Comparison of ENCODE assay signal across 8 cellular contexts in the genomic region with DNA sequence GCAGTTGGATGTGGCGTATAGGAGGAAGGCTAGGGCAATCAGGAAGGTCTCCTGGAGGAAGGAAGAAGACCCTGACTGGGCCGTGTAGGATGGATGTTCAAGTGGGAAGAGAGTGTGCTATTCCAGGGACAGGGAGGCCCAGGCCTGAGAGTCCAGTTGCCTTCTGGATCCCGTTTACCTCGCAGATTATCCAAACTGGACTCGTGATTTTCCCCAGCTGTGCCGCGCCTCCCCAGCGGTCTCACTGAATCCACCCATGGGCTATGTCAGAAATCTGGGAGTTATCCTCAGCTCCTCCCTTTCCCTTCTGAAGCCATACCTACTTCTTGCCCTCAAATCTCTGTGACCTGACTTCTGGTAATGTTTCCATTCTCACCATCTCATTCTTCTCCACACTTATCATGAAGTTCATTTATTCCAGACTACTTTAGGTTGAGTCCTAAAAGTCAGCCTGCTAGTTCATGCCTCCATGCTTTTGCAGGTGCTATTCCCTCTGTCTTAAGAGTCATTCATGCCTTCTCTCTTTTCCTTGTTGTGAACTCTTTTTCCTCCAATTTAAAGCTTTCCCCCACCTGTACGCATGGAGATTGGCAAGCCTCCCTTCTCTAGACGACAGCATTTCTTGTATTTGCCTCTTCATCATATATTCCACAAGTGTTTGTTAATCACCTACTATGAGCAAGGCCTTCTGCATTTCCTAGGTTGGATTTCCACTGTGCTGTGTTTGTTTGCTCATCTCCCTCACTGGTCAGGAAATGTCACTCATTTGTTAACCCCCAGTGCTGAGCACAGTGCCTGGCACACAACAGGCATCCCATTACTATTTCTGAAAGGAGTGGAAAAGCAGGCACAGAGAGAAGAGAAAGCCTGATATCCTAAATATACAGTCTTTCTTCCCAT. TPM values are rescaled to one million over a fixed set of nuclear protein-coding genes. Genes with fewer than 3 reads are reported as not detected.
DNase-seq lines count a peak whose midpoint lies in the region; ATAC-seq and TF ChIP-seq lines count a peak whose summit lies in the region.

No MANE protein-coding gene starts in this region.

- peaks cover 30% of the 10 kb centered on the region for H3K4me1 Mint-ChIP-seq in activated CD4-positive, alpha-beta memory T cell treated with anti-CD3 and anti-CD28 coated beads, Interleukin-2, amount 10 ng/mL, durations not matched to agents 7 days and 5 days

- H3K4me3 ChIP-seq in smooth muscle cell = peak overlapping the region; percentile 87

- H3K79me2 ChIP-seq in smooth muscle cell (ENCODE audit: low read depth) = peaks cover 37% of the 10 kb centered on the region

- H3K27ac Mint-ChIP-seq in activated CD4-positive, alpha-beta memory T cell treated with anti-CD3 and anti-CD28 coated beads, Interleukin-2, amount 10 ng/mL, durations not matched to agents 7 days and 5 days = no peak overlapping the region

- H3K27me3 ChIP-seq in smooth muscle cell (ENCODE audit: low read depth) = no peaks in the 10 kb centered on the region

- peak overlapping the region; percentile 97 for H3K4me2 ChIP-seq in smooth muscle cell

- peak; percentile 15 for DNase-seq in activated CD4-positive, alpha-beta memory T cell treated with anti-CD3 and anti-CD28 coated beads, Interleukin-2, amount 10 ng/mL, durations not matched to agents 7 days and 5 days
- DNase-seq in hepatic stellate cell (ENCODE audit: low spot score) = peak; percentile 52
- no peak for DNase-seq in smooth muscle cell (lab: John Stamatoyannopoulos, UW; ENCODE audit: unreplicated experiment)
- no peak for DNase-seq in NCI-H510A treated with DMSO at 0.1 percent for 48 hours (lab: John Stamatoyannopoulos, UW)

- H3K9ac ChIP-seq in smooth muscle cell (ENCODE audit: low read depth) = peak overlapping the region; percentile 100

- no peak for TF ChIP-seq CTCF in smooth muscle cell (IDR thresholded peaks at IDR 0.05; ENCODE audit: borderline replicate concordance, insufficient read depth, poor library complexity, severe bottlenecking)

- WGBS in smooth muscle cell (ENCODE audit: low lambda C conversion rate) = 52% methylated on average over 10 of the region's 10 CpGs

- H3K27me3 Mint-ChIP-seq in activated CD4-positive, alpha-beta memory T cell treated with anti-CD3 and anti-CD28 coated beads, Interleukin-2, amount 10 ng/mL, durations not matched to agents 7 days and 5 days = no peaks in the 10 kb centered on the region

- H3K36me3 ChIP-seq in smooth muscle cell (ENCODE audit: low read depth) = no peaks in the 10 kb centered on the region

- no peaks in the 10 kb centered on the region for H3K9me3 ChIP-seq in smooth muscle cell (replicated peaks; ENCODE audit: low read depth)

- peak; percentile 15 for TF ChIP-seq POLR2A in GM15510 (IDR thresholded peaks at IDR 0.05; ENCODE audit: borderline replicate concordance, extremely low read depth, insufficient read length)

- CTCF ChIA-PET in activated CD4-positive, alpha-beta memory T cell treated with anti-CD3 and anti-CD28 coated beads, Interleukin-2, amount 10 ng/mL, durations not matched to agents 7 days and 5 days (lab: Charles Lee) = interaction anchor here (0.7 to 1.7 kb wide), 8 partner anchors 8 to 178 kb away, joined by 3 to 5 read pairs (median 4); no protein-coding TSS in a partner anchor

- POLR2A ChIA-PET in activated CD4-positive, alpha-beta memory T cell treated with anti-CD3 and anti-CD28 coated beads, Interleukin-2, amount 10 ng/mL, durations not matched to agents 7 days and 5 days (lab: Charles Lee) = interaction anchor here (0.6 to 4.3 kb wide), 18 partner anchors 8 to 140 kb away, joined by 3 to 47 read pairs (median 7); a partner anchor contains a TSS

- ATAC-seq in GM21723 (IDR thresholded peaks at IDR 0.05; ENCODE audit: unreplicated experiment) (no peak), HG03097 (IDR thresholded peaks at IDR 0.05; ENCODE audit: low FRiP score, unreplicated experiment) (no peak), HG03280 (IDR thresholded peaks at IDR 0.05; ENCODE audit: unreplicated experiment) (no peak)

- peaks cover 18% of the 10 kb centered on the region for H3K36me3 Mint-ChIP-seq in activated CD4-positive, alpha-beta memory T cell treated with anti-CD3 and anti-CD28 coated beads, Interleukin-2, amount 10 ng/mL, durations not matched to agents 7 days and 5 days (ENCODE audit: low read depth)

- peaks cover 21% of the 10 kb centered on the region for H3K4me1 ChIP-seq in smooth muscle cell (ENCODE audit: low read depth)

- peak overlapping the region; percentile 100 for H3K27ac ChIP-seq in smooth muscle cell (ENCODE audit: low read depth)

- peaks cover 6% of the 10 kb centered on the region for H3F3A ChIP-seq in smooth muscle cell (ENCODE audit: low read depth)

- no peak overlapping the region for H3K4me3 Mint-ChIP-seq in activated CD4-positive, alpha-beta memory T cell treated with anti-CD3 and anti-CD28 coated beads, Interleukin-2, amount 10 ng/mL, durations not matched to agents 7 days and 5 days

- H4K20me1 ChIP-seq in smooth muscle cell (ENCODE audit: low read depth) = peaks cover 20% of the 10 kb centered on the region

- no peak overlapping the region for H2AFZ ChIP-seq in smooth muscle cell (ENCODE audit: low read depth)

- peaks cover 3% of the 10 kb centered on the region for H3K9me3 Mint-ChIP-seq in activated CD4-positive, alpha-beta memory T cell treated with anti-CD3 and anti-CD28 coated beads, Interleukin-2, amount 10 ng/mL, durations not matched to agents 7 days and 5 days

RNA-seq across cellular contexts. Expression of a gene that starts 2.7 kb away (rescaled TPM):
- 1 to 10 TPM; 3.1 to 3.2 TPM for total RNA-seq in activated CD4-positive, alpha-beta memory T cell treated with anti-CD3 and anti-CD28 coated beads, Interleukin-2, amount 10 ng/mL, durations not matched to agents 7 days and 5 days
- total RNA-seq in smooth muscle cell = 2.9 and 3.6 TPM in 2 replicates
- 2.6 and 4.7 TPM in 2 replicates for polyA plus RNA-seq in smooth muscle cell

Comparison
In these comparisons a context has a peak if more than half of its experiments do, and no peak if none do; other contexts are left out.
1. DNase-seq: peak in activated CD4-positive, alpha-beta memory T cell treated with anti-CD3 and anti-CD28 coated beads, Interleukin-2, amount 10 ng/mL, durations not matched to agents 7 days and 5 days (single experiment) and hepatic stellate cell (single experiment); none in smooth muscle cell (single experiment) and NCI-H510A treated with DMSO at 0.1 percent for 48 hours (single experiment).